In the genomic region with DNA sequence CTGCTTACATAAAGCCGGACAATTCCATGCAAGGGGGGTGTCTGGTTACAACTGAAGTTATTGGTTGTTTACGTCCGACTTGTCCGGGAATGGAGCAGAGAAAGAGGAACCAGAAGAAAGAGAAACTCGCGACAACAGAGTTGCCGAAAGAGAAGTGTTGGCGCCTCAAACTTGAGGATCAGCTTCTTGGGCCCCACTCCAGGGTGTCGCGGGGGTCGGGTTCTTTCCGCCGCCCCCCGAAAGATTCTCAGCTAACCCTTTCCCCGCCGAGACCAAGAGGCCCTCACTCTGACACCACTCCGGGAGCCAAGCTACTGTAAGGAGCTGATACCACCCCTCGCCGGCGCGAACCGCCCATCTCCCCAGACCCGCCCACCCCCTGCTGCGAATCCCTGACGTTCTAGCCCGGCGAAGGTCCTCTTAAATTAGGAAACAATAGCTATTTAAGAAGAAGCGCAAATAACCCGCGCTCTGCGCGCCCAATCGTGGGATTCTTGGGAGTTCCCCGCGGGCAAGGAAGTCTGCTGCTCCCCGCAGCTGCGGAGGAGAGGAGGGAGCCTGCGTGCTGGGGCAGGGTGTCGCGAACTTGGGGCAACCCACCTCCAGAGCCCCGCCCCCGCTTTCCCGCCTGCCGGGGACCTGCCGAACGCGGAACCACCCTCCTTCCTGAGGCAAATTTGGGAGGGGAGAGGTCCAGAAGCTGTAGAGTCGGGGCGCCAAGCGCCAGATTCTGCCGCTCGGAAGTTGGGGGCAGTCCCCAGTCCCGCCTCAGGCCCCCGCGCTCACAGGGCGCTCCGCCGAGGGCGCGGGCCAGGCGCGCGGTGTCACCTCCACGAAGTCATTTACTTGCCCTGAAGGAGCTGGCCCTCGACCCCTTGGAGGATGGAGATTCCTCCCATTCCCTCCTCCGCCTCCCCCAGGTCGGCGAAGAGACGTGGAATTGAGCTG, we compare ENCODE assay signal across 1 cellular context.
TF ChIP-seq lines count a peak whose summit lies in the region.

No MANE protein-coding gene starts in this region.

TF ChIP-seq in A549, 52 proteins besides CTCF, POLR2A, EP300 and RAD21 (continued from another document):
- TF ChIP-seq, protein P1, sequence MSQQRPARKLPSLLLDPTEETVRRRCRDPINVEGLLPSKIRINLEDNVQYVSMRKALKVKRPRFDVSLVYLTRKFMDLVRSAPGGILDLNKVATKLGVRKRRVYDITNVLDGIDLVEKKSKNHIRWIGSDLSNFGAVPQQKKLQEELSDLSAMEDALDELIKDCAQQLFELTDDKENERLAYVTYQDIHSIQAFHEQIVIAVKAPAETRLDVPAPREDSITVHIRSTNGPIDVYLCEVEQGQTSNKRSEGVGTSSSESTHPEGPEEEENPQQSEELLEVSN (IDR thresholded peaks at IDR 0.05; ENCODE audit: borderline replicate concordance, low read depth), result peak; percentile 75; the same call in 1 of the 2 replicates
